In the genomic region with DNA sequence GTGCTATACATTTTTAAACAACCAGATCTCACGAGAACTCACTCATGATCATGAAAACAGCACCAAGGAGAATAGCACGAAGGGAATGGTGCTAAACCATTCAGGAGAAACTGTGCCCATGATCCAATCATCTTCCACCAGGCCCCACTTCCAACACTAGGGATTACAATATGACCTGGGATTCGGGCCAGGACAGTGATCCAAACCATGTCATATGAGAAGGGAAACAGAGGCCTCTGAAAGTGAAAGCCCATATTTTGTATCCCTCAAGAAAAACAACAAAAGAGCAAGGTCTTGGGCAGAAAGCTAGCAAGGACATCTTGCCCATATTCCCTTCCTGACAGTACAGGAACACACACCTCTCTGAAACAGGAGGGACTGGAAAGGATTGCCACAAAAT, we compare ENCODE assay signal across 13 cellular contexts.
DNase-seq lines count a peak whose midpoint lies in the region; TF ChIP-seq lines count a peak whose summit lies in the region.
"Had no signal": no experiment of that assay in that cellular context is flagged by ENCODE, and none has a peak within 500 bp of the region (broad histone marks: within the 10 kb centered on the region; RNA-seq: fewer than 3 reads in every experiment).

No MANE protein-coding gene starts in this region.

- no peak for TF ChIP-seq POLR2A in transverse colon (IDR thresholded peaks at IDR 0.05)

- intact Hi-C loops in transverse colon (cut with DNase I; ENCODE audit: low total_unique reads): no loop called here

- no peaks in the 10 kb centered on the region for H3K27me3 ChIP-seq in transverse colon

- TF ChIP-seq CTCF in coronary artery (IDR thresholded peaks at IDR 0.05): no peak
- TF ChIP-seq CTCF in fibroblast of the aortic adventitia (IDR thresholded peaks at IDR 0.05; ENCODE audit: insufficient read depth, low read length): no peak
- TF ChIP-seq CTCF in transverse colon (IDR thresholded peaks at IDR 0.05): no peak

- no peaks in the 10 kb centered on the region for H3K36me3 ChIP-seq in transverse colon
- H3K36me3 ChIP-seq: BE2C had no signal

- H3K4me3 ChIP-seq in coronary artery (no peak overlapping the region), fibroblast of the aortic adventitia (ENCODE audit: low read depth, low read length) (no peak overlapping the region), transverse colon (no peak overlapping the region)
- H3K4me3 ChIP-seq: A549, GM23338 had no signal

- no peak overlapping the region for H3K27ac ChIP-seq in coronary artery
- H3K27ac ChIP-seq in transverse colon: peak overlapping the region in 2 of 4 donors; percentile 36 to 45
- H3K27ac ChIP-seq: A549 had no signal

- H3K9me3 ChIP-seq in transverse colon: no peaks in the 10 kb centered on the region
- H3K9me3 ChIP-seq: BE2C, Caco-2 had no signal

- no peaks in the 10 kb centered on the region for H3K4me1 ChIP-seq in transverse colon
- H3K4me1 ChIP-seq: A549, BE2C, Caco-2 had no signal

- TF ChIP-seq EP300 in transverse colon (IDR thresholded peaks at IDR 0.05; ENCODE audit: low read depth): no peak

- DNase-seq in coronary artery (ENCODE audit: low spot score) (peak; percentile 40), fibroblast of the aortic adventitia (ENCODE audit: low read depth) (peak; percentile 6), myocyte (ENCODE audit: low read depth) (peak; percentile 2), transverse colon (peak; percentile 14), COLO668 (lab: John Stamatoyannopoulos, UW; ENCODE audit: unreplicated experiment) (no peak), UCSD-AML1 (lab: John Stamatoyannopoulos, UW; ENCODE audit: unreplicated experiment) (no peak), C1 segment of cervical spinal cord (lab: John Stamatoyannopoulos, UW) (no peak)
- DNase-seq: BE2C; Caco-2; CD8-positive, alpha-beta T cell; H7 had no signal

- in situ Hi-C loops in transverse colon (cut with MboI; ENCODE audit: low pct_ligation_motif_present in 1 of 4, low pct_unique_long_range_greater_than_20kb in 1 of 4, low sequenced_read_pairs in 3 of 4): no loop called here

- WGBS in transverse colon (ENCODE audit: low coverage in 1 of 2), 2 donors: 61 to 70% methylated on average over 3 of the region's 3 CpGs

Comparison
In these comparisons a context has a peak if more than half of its experiments do, and no peak if none do; other contexts are left out.
1. DNase-seq: peak in coronary artery (single experiment), fibroblast of the aortic adventitia (single experiment), myocyte (single experiment) and transverse colon (single experiment); none in COLO668 (single experiment), UCSD-AML1 (single experiment) and C1 segment of cervical spinal cord (0 of 14).